In the genomic region with DNA sequence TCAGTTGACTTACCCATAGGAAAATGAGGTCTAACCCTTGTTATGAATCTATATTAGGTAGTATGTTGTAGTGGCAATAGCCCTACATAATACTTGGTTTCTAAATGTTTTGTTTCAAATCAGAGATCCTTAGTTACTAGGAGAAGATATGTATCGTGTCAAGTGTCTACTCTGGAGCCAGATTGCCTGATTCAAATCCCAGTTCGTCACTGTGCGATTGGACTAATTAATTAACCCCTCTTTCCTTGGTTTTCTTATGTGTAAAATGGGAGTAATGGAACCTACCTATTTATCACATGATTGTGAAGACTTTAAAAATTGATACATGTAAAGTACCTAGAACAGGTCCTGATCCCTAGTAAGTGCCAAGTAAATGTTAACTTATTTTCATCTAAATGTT, we compare ENCODE assay signal across 1 cellular context.
TF ChIP-seq lines count a peak whose summit lies in the region.

No MANE protein-coding gene starts in this region.

TF ChIP-seq in K562, 482 proteins besides CTCF, POLR2A, EP300 and RAD21:
- no peak for TF ChIP-seq CHD4 (IDR thresholded peaks at IDR 0.05; ENCODE audit: insufficient read depth, insufficient replicate concordance, low read depth, low read length, poor library complexity, severe bottlenecking)
- peak; percentile 48 to 63; a peak in 2 of 4 replicates for TF ChIP-seq KDM1A (IDR thresholded peaks at IDR 0.05)
